ENCODE assay signal across 33 cellular contexts in the genomic region with DNA sequence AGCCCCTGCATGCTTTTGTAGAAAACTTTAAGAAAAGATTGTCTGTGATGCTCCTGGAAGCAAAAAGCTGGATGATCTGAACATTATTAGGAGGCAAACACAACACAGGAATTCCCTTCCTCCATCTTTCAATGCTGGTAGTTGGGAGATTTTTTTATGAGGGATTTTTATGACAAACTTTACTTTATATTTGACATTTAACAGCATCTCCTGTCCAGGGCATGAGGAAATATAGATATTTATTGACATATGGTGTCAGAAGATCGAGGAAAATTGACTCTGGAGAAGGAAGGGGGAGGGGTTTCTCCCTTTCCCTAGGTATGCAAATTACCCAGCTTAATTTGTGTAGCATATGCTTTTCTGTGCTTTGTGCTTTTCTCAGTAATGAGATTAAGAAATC. TPM values are rescaled to one million over a fixed set of nuclear protein-coding genes. Genes with fewer than 3 reads are reported as not detected.
"Had no signal": no experiment of that assay in that cellular context is flagged by ENCODE, and none has a peak within 500 bp of the region (broad histone marks: within the 10 kb centered on the region; RNA-seq: fewer than 3 reads in every experiment).

No MANE protein-coding gene starts in this region.

- H2AFZ ChIP-seq: hepatocyte, parathyroid adenoma had no signal

- H3K4me3 Mint-ChIP-seq: mesothelial cell of epicardium; naive B cell; natural killer cell; neural crest cell; stimulated activated memory B cell treated with anti-CD40 and anti-IgM and Interleukin-4, amounts not matched to agents 10 μg/mL and 1 μg/mL and 100 μg/mL, for 72 hours; stimulated activated naive CD8-positive, alpha-beta T cell treated with anti-CD3 and anti-CD28 coated beads, Interleukin-15, amount 100 ng/mL, for 72 hours had no signal

- H3K27ac ChIP-seq: hepatocyte, left ventricle myocardium inferior, neutrophil, parathyroid adenoma, psoas muscle, right lobe of liver, tibial nerve, upper lobe of right lung had no signal

- H3K27me3 ChIP-seq: right lobe of liver had no signal

- H3K4me1 ChIP-seq: left ventricle myocardium inferior, parathyroid adenoma, psoas muscle, right lobe of liver, tibial nerve, upper lobe of right lung had no signal

- H3K79me2 ChIP-seq: hepatocyte, parathyroid adenoma had no signal

- DNase-seq: islet precursor cell; left ventricle myocardium inferior; mesendoderm; naive B cell; natural killer cell; occipital lobe; psoas muscle; right lobe of liver; stimulated activated CD4-positive, alpha-beta T cell treated with anti-CD3 and anti-CD28 coated beads, Interleukin-1b, Interleukin-23, amount 100 ng/mL, for 48 hours; stimulated activated CD4-positive, alpha-beta T cell treated with anti-CD3 and anti-CD28 coated beads, Interleukin-2, amount 100 ng/mL, for 48 hours; stimulated activated CD4-positive, alpha-beta T cell treated with anti-CD3 and anti-CD28 coated beads, Interleukin-4, amount 100 ng/mL, for 4 hours; stimulated activated CD8-positive, alpha-beta memory T cell treated with anti-CD3 and anti-CD28 coated beads, Interleukin-4, amount 100 ng/mL, for 48 hours; stimulated activated naive CD4-positive, alpha-beta T cell treated with Interleukin-2 at 50 U/mL for 16 hours; stimulated activated naive CD8-positive, alpha-beta T cell treated with anti-CD3 and anti-CD28 coated beads, Interleukin-15, amount 100 ng/mL, for 72 hours; substantia nigra; upper lobe of right lung had no signal

- ATAC-seq: natural killer cell; psoas muscle; right lobe of liver; stimulated activated memory B cell treated with anti-CD40 and anti-IgM and Interleukin-4, amounts not matched to agents 10 μg/mL and 1 μg/mL and 100 μg/mL, for 72 hours; stimulated activated naive CD8-positive, alpha-beta T cell treated with anti-CD3 and anti-CD28 coated beads, Interleukin-15, amount 100 ng/mL, for 72 hours; upper lobe of right lung had no signal

- H3K4me1 Mint-ChIP-seq: mesothelial cell of epicardium; naive B cell; natural killer cell; neural crest cell; stimulated activated memory B cell treated with anti-CD40 and anti-IgM and Interleukin-4, amounts not matched to agents 10 μg/mL and 1 μg/mL and 100 μg/mL, for 72 hours; stimulated activated naive CD8-positive, alpha-beta T cell treated with anti-CD3 and anti-CD28 coated beads, Interleukin-15, amount 100 ng/mL, for 72 hours had no signal

- H3K36me3 Mint-ChIP-seq: mesothelial cell of epicardium; naive B cell; natural killer cell; stimulated activated memory B cell treated with anti-CD40 and anti-IgM and Interleukin-4, amounts not matched to agents 10 μg/mL and 1 μg/mL and 100 μg/mL, for 72 hours had no signal

- H3K4me2 ChIP-seq: hepatocyte, smooth muscle cell had no signal

- H3K9ac ChIP-seq: parathyroid adenoma had no signal

- H3K9me3 ChIP-seq: left ventricle myocardium inferior, neutrophil, psoas muscle, right lobe of liver, tibial nerve, upper lobe of right lung had no signal

- H3K36me3 ChIP-seq: left ventricle myocardium inferior, neutrophil, right lobe of liver, tibial nerve, upper lobe of right lung had no signal

- H3K4me3 ChIP-seq: hepatocyte, left ventricle myocardium inferior, lung, psoas muscle, right lobe of liver, smooth muscle cell, tibial nerve, upper lobe of right lung had no signal

- H3K9me3 Mint-ChIP-seq: mesothelial cell of epicardium; natural killer cell; neural crest cell; stimulated activated memory B cell treated with anti-CD40 and anti-IgM and Interleukin-4, amounts not matched to agents 10 μg/mL and 1 μg/mL and 100 μg/mL, for 72 hours; stimulated activated naive CD8-positive, alpha-beta T cell treated with anti-CD3 and anti-CD28 coated beads, Interleukin-15, amount 100 ng/mL, for 72 hours had no signal

- H3K27ac Mint-ChIP-seq: mesothelial cell of epicardium; naive B cell; natural killer cell; stimulated activated memory B cell treated with anti-CD40 and anti-IgM and Interleukin-4, amounts not matched to agents 10 μg/mL and 1 μg/mL and 100 μg/mL, for 72 hours; stimulated activated naive CD8-positive, alpha-beta T cell treated with anti-CD3 and anti-CD28 coated beads, Interleukin-15, amount 100 ng/mL, for 72 hours had no signal

RNA-seq across cellular contexts. Expression of a gene that starts 37.8 kb away (rescaled TPM):
- total RNA-seq: hepatocyte, kidney epithelial cell, lower leg skin, lung, mesothelial cell of epicardium, mononuclear cell, natural killer cell, occipital lobe, osteocyte, posterior vena cava, psoas muscle, right lobe of liver, skeletal muscle tissue, smooth muscle cell, temporal lobe, tibial nerve, upper lobe of right lung had no signal
- polyA plus RNA-seq: hepatocyte, lung, psoas muscle, smooth muscle cell, thymus had no signal
